In the genomic region with DNA sequence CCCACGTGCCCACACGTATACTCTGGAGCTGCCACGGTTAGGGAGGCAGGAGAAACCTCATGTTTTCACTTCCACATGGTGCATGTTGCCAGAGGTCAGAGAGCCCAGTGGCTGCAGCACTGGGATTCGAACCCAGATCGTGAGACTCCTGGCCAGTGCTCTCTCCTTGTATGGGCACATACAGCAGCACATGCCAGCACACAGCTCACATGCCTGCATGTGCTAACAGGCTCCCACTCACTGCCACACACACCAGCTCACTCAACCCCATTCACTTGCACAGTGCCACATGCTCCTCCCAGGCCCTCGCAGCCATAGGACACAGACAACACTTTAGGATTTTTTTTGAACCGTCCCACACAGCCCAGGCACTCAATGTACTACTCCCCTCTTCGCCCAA, we compare ENCODE assay signal across 12 cellular contexts. TPM values are rescaled to one million over a fixed set of nuclear protein-coding genes. Genes with fewer than 3 reads are reported as not detected.
A peak's percentile ranks its signal among the peaks of the same experiment; 100 is the strongest.
DNase-seq lines count a peak whose midpoint lies in the region; ATAC-seq, FAIRE-seq and TF ChIP-seq lines count a peak whose summit lies in the region.
"Had no signal": no experiment of that assay in that cellular context is flagged by ENCODE, and none has a peak within 500 bp of the region (broad histone marks: within the 10 kb centered on the region; RNA-seq: fewer than 3 reads in every experiment).

No MANE protein-coding gene starts in this region.

- H3K27me3 ChIP-seq in mesenchymal stem cell (ENCODE audit: control insufficient read depth in 1 of 2, insufficient read depth in 1 of 2, low read length in 2 of 2) (no peaks in the 10 kb centered on the region), upper lobe of left lung (no peaks in the 10 kb centered on the region), small intestine (ENCODE audit: control insufficient read depth in 2 of 2, insufficient read depth in 2 of 2, low read length in 2 of 2) (no peaks in the 10 kb centered on the region)

- H3K4me1 Mint-ChIP-seq in T-helper 2 cell treated with Interferon-gamma antibody and Interleukin-4, amounts not matched to agents 5 μg/mL and 100 μg/mL, for 36 hours (ENCODE audit: low read depth): peaks cover 25% of the 10 kb centered on the region

- peaks cover 4 to 6% of the 10 kb centered on the region in 2 experiments for H3K36me3 ChIP-seq in mesenchymal stem cell (ENCODE audit: control insufficient read depth in 1 of 2, insufficient read depth in 2 of 2, low read depth in 1 of 2, low read length in 2 of 2)
- no peaks in the 10 kb centered on the region for H3K36me3 ChIP-seq in upper lobe of left lung
- H3K36me3 ChIP-seq in small intestine (ENCODE audit: control insufficient read depth in 2 of 2, insufficient read depth in 2 of 2, low read length in 2 of 2): no peaks in the 10 kb centered on the region

- peak overlapping the region; percentile 36 for H4K91ac ChIP-seq in mesenchymal stem cell (ENCODE audit: low read length)

- H3K4me3 Mint-ChIP-seq in T-helper 2 cell treated with Interferon-gamma antibody and Interleukin-4, amounts not matched to agents 5 μg/mL and 100 μg/mL, for 36 hours: no peak overlapping the region

- H4K8ac ChIP-seq in mesenchymal stem cell (ENCODE audit: low read length): peak overlapping the region; percentile 75

- TF ChIP-seq CTCF in upper lobe of left lung (IDR thresholded peaks at IDR 0.05): no peak

- H3K23ac ChIP-seq in mesenchymal stem cell (ENCODE audit: low read length in 2 of 2): peak overlapping the region in 1 of 2 experiments; percentile 1

- H3K27ac Mint-ChIP-seq in T-helper 2 cell treated with Interferon-gamma antibody and Interleukin-4, amounts not matched to agents 5 μg/mL and 100 μg/mL, for 36 hours: peak overlapping the region; percentile 53

- no peak overlapping the region for H2AFZ ChIP-seq in mesenchymal stem cell (ENCODE audit: low read depth, low read length)

- peak overlapping the region; percentile 85 for H2BK120ac ChIP-seq in mesenchymal stem cell (ENCODE audit: low read depth, low read length)

- H3K9ac ChIP-seq in mesenchymal stem cell (ENCODE audit: low read length): peak overlapping the region; percentile 80

- no peaks in the 10 kb centered on the region for H3K27me3 Mint-ChIP-seq in T-helper 2 cell treated with Interferon-gamma antibody and Interleukin-4, amounts not matched to agents 5 μg/mL and 100 μg/mL, for 36 hours (ENCODE audit: low read depth)

- H3K79me1 ChIP-seq in mesenchymal stem cell (replicated peaks; ENCODE audit: low read length, poor library complexity, severe bottlenecking): peaks cover 21% of the 10 kb centered on the region

- H3K14ac ChIP-seq in mesenchymal stem cell (ENCODE audit: low read length in 2 of 2): peak overlapping the region in 1 of 2 experiments; percentile 72

- peak overlapping the region; percentile 86 to 91 for H3K18ac ChIP-seq in mesenchymal stem cell (ENCODE audit: low read depth in 1 of 2, low read length in 2 of 2)

- no peaks in the 10 kb centered on the region for H3K9me3 Mint-ChIP-seq in T-helper 2 cell treated with Interferon-gamma antibody and Interleukin-4, amounts not matched to agents 5 μg/mL and 100 μg/mL, for 36 hours

- H3K4me1 ChIP-seq in mesenchymal stem cell (ENCODE audit: control insufficient read depth, insufficient read depth, low read depth, low read length) (peaks cover 59% of the 10 kb centered on the region), upper lobe of left lung (peaks cover 73 to 88% (median 80%) of the 10 kb centered on the region in 4 donors), small intestine (ENCODE audit: control insufficient read depth in 2 of 2, insufficient read depth in 1 of 2, low read depth in 1 of 2, low read length in 1 of 2) (peaks cover 6 to 16% of the 10 kb centered on the region in 2 donors)

- peak overlapping the region; percentile 90 to 91 for H3K4ac ChIP-seq in mesenchymal stem cell (ENCODE audit: low read depth in 1 of 2, low read length in 2 of 2)

- H3K9me3 ChIP-seq in mesenchymal stem cell (ENCODE audit: control insufficient read depth, low read length) (no peaks in the 10 kb centered on the region), upper lobe of left lung (no peaks in the 10 kb centered on the region), small intestine (ENCODE audit: control insufficient read depth, low read depth) (no peaks in the 10 kb centered on the region)

- H3K27ac ChIP-seq in caudate nucleus (ENCODE audit: low read depth, low read length): peak overlapping the region; percentile 92
- peak overlapping the region; percentile 86 for H3K27ac ChIP-seq in mesenchymal stem cell (ENCODE audit: low read length, poor library complexity, severe bottlenecking)
- H3K27ac ChIP-seq in upper lobe of left lung: peak overlapping the region; percentile 83 to 93 (median 92)
- H3K27ac ChIP-seq in small intestine (ENCODE audit: low read depth in 1 of 2, low read length in 1 of 2): peak overlapping the region in 1 of 2 donors; percentile 85

- FAIRE-seq in small intestine (lab: Jason Lieb, UNC): no peak
- FAIRE-seq: GM18507, islet of Langerhans had no signal

- H2BK12ac ChIP-seq in mesenchymal stem cell (ENCODE audit: low read length in 2 of 2): peak overlapping the region; percentile 72 to 97

- TF ChIP-seq POLR2A in upper lobe of left lung (IDR thresholded peaks at IDR 0.05): no peak

- H3K4me3 ChIP-seq in mesenchymal stem cell (ENCODE audit: insufficient read depth in 1 of 2, low read depth in 1 of 2, low read length in 2 of 2): no peak overlapping the region
- H3K4me3 ChIP-seq in upper lobe of left lung: no peak overlapping the region
- no peak overlapping the region for H3K4me3 ChIP-seq in small intestine (ENCODE audit: low read depth in 1 of 2, low read length in 2 of 2)

- peak overlapping the region; percentile 88 for H2AK5ac ChIP-seq in mesenchymal stem cell (ENCODE audit: low read length, severe bottlenecking)

- no peak for ATAC-seq in upper lobe of left lung (ENCODE audit: low FRiP score in 2 of 2)
- ATAC-seq in GM18502 (IDR thresholded peaks at IDR 0.05; ENCODE audit: poor library complexity, unreplicated experiment): no peak

- H3K36me3 Mint-ChIP-seq in T-helper 2 cell treated with Interferon-gamma antibody and Interleukin-4, amounts not matched to agents 5 μg/mL and 100 μg/mL, for 36 hours (ENCODE audit: low read depth): no peaks in the 10 kb centered on the region

- no peak for DNase-seq in T-helper 2 cell treated with Interferon-gamma antibody and Interleukin-4, amounts not matched to agents 5 μg/mL and 100 μg/mL, for 36 hours (ENCODE audit: low spot score)
- DNase-seq in T-helper 2 cell (no peak), caudate nucleus (lab: John Stamatoyannopoulos, UW) (peak in 33 of 61 donors; percentile 27 to 68 (median 45)), mesenchymal stem cell (peak; percentile 41), upper lobe of left lung (peak in 1 of 2 donors; percentile 42), small intestine (no peak)
- no peak for DNase-seq in stimulated activated CD4-positive, alpha-beta T cell treated with anti-CD3 and anti-CD28 coated beads, Interleukin-12 subunit alpha, Interleukin-12 subunit beta, amount 100 ng/mL, for 4 hours
- DNase-seq: NCI-H146; stimulated activated CD4-positive, alpha-beta T cell treated with anti-CD3 and anti-CD28 coated beads, Interleukin-4, amount 100 ng/mL, for 4 hours had no signal

- H2BK5ac ChIP-seq in mesenchymal stem cell (ENCODE audit: low read depth, low read length, poor library complexity, severe bottlenecking): peak overlapping the region; percentile 69

- H3K4me2 ChIP-seq in mesenchymal stem cell (ENCODE audit: low read length, poor library complexity, severe bottlenecking): no peak overlapping the region

- H2BK15ac ChIP-seq in mesenchymal stem cell (ENCODE audit: low read depth, poor library complexity, severe bottlenecking): no peak overlapping the region

- WGBS in mesenchymal stem cell: 68% methylated on average over 8 of the region's 8 CpGs
- 33 to 60% methylated on average over 7 to 8 of the region's 8 CpGs for WGBS in upper lobe of left lung, 2 donors
- WGBS in small intestine, 3 donors: 44 to 53% (median 47%) methylated on average over 8 of the region's 8 CpGs

- no peak for TF ChIP-seq EP300 in upper lobe of left lung (IDR thresholded peaks at IDR 0.05)

RNA-seq across cellular contexts. Expression of a gene that starts 49.5 kb away (rescaled TPM):
- polyA plus RNA-seq in mesenchymal stem cell (2013, experiment 1 of 2): 23.0 TPM
- 21.0 TPM for polyA plus RNA-seq in mesenchymal stem cell (2013, experiment 2 of 2)
- total RNA-seq in upper lobe of left lung: 10 to 100 TPM; 11.4 to 50.6 (median 19.1) TPM
- 10 to 100 TPM; 15.4 to 49.8 (median 15.9) TPM for polyA plus RNA-seq in small intestine

RNA-seq across cellular contexts. Expression of a gene that starts 55.8 kb away (rescaled TPM):
- polyA plus RNA-seq in mesenchymal stem cell (2013, experiment 1 of 2): 23.1 TPM
- 22.1 TPM for polyA plus RNA-seq in mesenchymal stem cell (2013, experiment 2 of 2)
- total RNA-seq in upper lobe of left lung: 100 to 1,000 TPM in 1 of 6 donors, 10 to 100 TPM in 5; 33.3 to 119 (median 54.4) TPM
- polyA plus RNA-seq in small intestine: 10 to 100 TPM in 1 of 3 donors, 1 to 10 TPM in 2; 1.6 to 14.9 (median 6.8) TPM

Comparison
In these comparisons a context has a peak if more than half of its experiments do, and no peak if none do; other contexts are left out.
1. DNase-seq: peak in caudate nucleus (33 of 61) and mesenchymal stem cell (single experiment); none in T-helper 2 cell treated with Interferon-gamma antibody and Interleukin-4, amounts not matched to agents 5 μg/mL and 100 μg/mL, for 36 hours (single experiment), T-helper 2 cell (0 of 5), stimulated activated CD4-positive, alpha-beta T cell treated with anti-CD3 and anti-CD28 coated beads, Interleukin-12 subunit alpha, Interleukin-12 subunit beta, amount 100 ng/mL, for 4 hours (single experiment) and small intestine (single experiment).